Comparison of ENCODE assay signal across 7 cellular contexts in the genomic region with DNA sequence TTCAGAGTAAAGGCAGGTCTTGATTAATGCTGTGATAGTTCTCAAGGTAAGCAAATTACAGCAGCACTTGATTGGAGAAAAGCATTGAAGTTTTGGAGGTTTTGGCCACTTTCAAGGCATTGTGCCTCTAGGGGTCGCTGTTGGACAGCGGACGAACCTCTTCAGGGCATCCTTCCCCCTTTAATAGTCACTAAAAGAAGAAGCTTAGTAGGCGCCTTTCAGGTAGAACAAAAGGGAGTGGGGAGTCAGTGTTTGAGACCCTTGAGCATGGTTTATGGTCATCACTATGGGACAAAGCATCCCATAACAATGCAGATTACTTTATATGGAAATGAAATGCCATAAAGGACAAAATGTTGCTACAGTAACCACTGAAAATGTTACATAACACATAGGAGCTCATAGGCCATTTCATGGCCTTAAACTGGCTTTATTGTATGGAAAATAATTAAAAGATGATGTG.
DNase-seq lines count a peak whose midpoint lies in the region; ATAC-seq, FAIRE-seq and TF ChIP-seq lines count a peak whose summit lies in the region.

No MANE protein-coding gene starts in this region.

- peak overlapping the region in 1 of 2 donors; percentile 60 for H3K9ac ChIP-seq in kidney (ENCODE audit: low read length in 2 of 2)

- ATAC-seq in GM18519 (IDR thresholded peaks at IDR 0.05; ENCODE audit: low FRiP score, unreplicated experiment) (peak; percentile 66), HG03103 (IDR thresholded peaks at IDR 0.05; ENCODE audit: low read depth, unreplicated experiment) (peak; percentile 75), activated B cell treated with CpG ODN at 0.5 μM for 24 hours (ENCODE audit: low read depth) (peak; percentile 78)
- peak; percentile 73 for ATAC-seq in central memory CD8-positive, alpha-beta T cell (replicated peaks; ENCODE audit: extremely low read depth, poor library complexity, severe bottlenecking)

- H3K4me1 Mint-ChIP-seq in activated B cell treated with CpG ODN at 0.5 μM for 24 hours, result peaks cover 4% of the 10 kb centered on the region
- H3K4me1 Mint-ChIP-seq in central memory CD8-positive, alpha-beta T cell, result peaks cover 6% of the 10 kb centered on the region

- H3K27me3 Mint-ChIP-seq in activated B cell treated with CpG ODN at 0.5 μM for 24 hours, result no peaks in the 10 kb centered on the region
- peaks cover 26% of the 10 kb centered on the region for H3K27me3 Mint-ChIP-seq in central memory CD8-positive, alpha-beta T cell

- H3K36me3 ChIP-seq in kidney (ENCODE audit: control insufficient read depth in 1 of 2, insufficient read depth in 2 of 2, low read length in 2 of 2), result no peaks in the 10 kb centered on the region

- CTCF ChIA-PET in activated B cell treated with CpG ODN at 0.5 μM for 24 hours (lab: Charles Lee), result interaction anchor here (0.7 to 3.0 kb wide), 37 partner anchors 8 to 1605 kb away, joined by 3 to 41 read pairs (median 4); a partner anchor contains a TSS

- no peaks in the 10 kb centered on the region for H3K9me3 Mint-ChIP-seq in activated B cell treated with CpG ODN at 0.5 μM for 24 hours
- no peaks in the 10 kb centered on the region for H3K9me3 Mint-ChIP-seq in central memory CD8-positive, alpha-beta T cell

- peak overlapping the region; percentile 67 to 68 for H3K4me3 ChIP-seq in kidney (ENCODE audit: low read length in 2 of 2)

- peak overlapping the region; percentile 35 for H3K27ac Mint-ChIP-seq in activated B cell treated with CpG ODN at 0.5 μM for 24 hours
- peak overlapping the region; percentile 27 for H3K27ac Mint-ChIP-seq in central memory CD8-positive, alpha-beta T cell (ENCODE audit: low read depth)

- peak overlapping the region; percentile 12 to 57 for H3K27ac ChIP-seq in kidney (ENCODE audit: low read depth in 2 of 2, low read length in 2 of 2)

- POLR2A ChIA-PET in activated B cell treated with CpG ODN at 0.5 μM for 24 hours (lab: Charles Lee), result interaction anchor here (0.6 to 2.4 kb wide), 7 partner anchors 345 to 1549 kb away, joined by 3 to 15 read pairs (median 8); a partner anchor contains a TSS

- TF ChIP-seq CTCF in activated B cell treated with CpG ODN at 0.5 μM for 24 hours (IDR thresholded peaks at IDR 0.05) (peak; percentile 62), kidney (IDR thresholded peaks at IDR 0.05; ENCODE audit: borderline replicate concordance, extremely low read depth, insufficient read depth) (peak; percentile 88)

- no peaks in the 10 kb centered on the region for H3K4me1 ChIP-seq in kidney (ENCODE audit: control insufficient read depth in 1 of 2, insufficient read depth in 1 of 2, low read depth in 1 of 2, low read length in 2 of 2)

- no peaks in the 10 kb centered on the region for H3K9me3 ChIP-seq in kidney (ENCODE audit: control insufficient read depth in 1 of 2, low read length in 2 of 2)

- H3K36me3 Mint-ChIP-seq in activated B cell treated with CpG ODN at 0.5 μM for 24 hours (ENCODE audit: low read depth), result no peaks in the 10 kb centered on the region
- H3K36me3 Mint-ChIP-seq in central memory CD8-positive, alpha-beta T cell (ENCODE audit: insufficient read depth), result peaks cover 2% of the 10 kb centered on the region

- H3K4me3 Mint-ChIP-seq in activated B cell treated with CpG ODN at 0.5 μM for 24 hours, result peak overlapping the region; percentile 76
- H3K4me3 Mint-ChIP-seq in central memory CD8-positive, alpha-beta T cell, result peak overlapping the region; percentile 62

- DNase-seq in NCI-H2227 treated with DMSO at 0.1 percent for 48 hours (lab: John Stamatoyannopoulos, UW), result peak; percentile 81
- peak; percentile 63 for DNase-seq in activated B cell treated with CpG ODN at 0.5 μM for 24 hours
- peak; percentile 72 to 82 for DNase-seq in central memory CD8-positive, alpha-beta T cell (ENCODE audit: low spot score in 2 of 2)
- DNase-seq in kidney, result peak; percentile 84
- DNase-seq in stimulated activated CD4-positive, alpha-beta T cell treated with anti-CD3 and anti-CD28 coated beads, Interleukin-15, amount 100 ng/mL, for 1 hour (ENCODE audit: low read depth in 1 of 2, low spot score in 1 of 2), result peak; percentile 66 to 73

- intact Hi-C loops in activated B cell treated with CpG ODN at 0.5 μM for 24 hours (cut with micrococcal nuclease), result loop anchor here (1.0 to 10.0 kb wide), 11 partner anchors 195 to 1403 kb away; no protein-coding TSS in a partner anchor
- intact Hi-C loops in kidney (cut with DNase I), result no loop called here

- no peak for FAIRE-seq in kidney (lab: Jason Lieb, UNC)

Comparison
In these comparisons a context has a peak if more than half of its experiments do, and no peak if none do; other contexts are left out.
1. Peak in every context shown above with its lines: DNase-seq, ATAC-seq, H3K4me3 ChIP-seq and H3K27ac ChIP-seq.